ENCODE assay signal across 8 cellular contexts in genomic region chr1:62438163-62438562, GRCh38. TPM values are rescaled to one million over a fixed set of nuclear protein-coding genes. Genes with fewer than 3 reads are reported as not detected.
A peak's percentile ranks its signal among the peaks of the same experiment; 100 is the strongest.
DNase-seq lines count a peak whose midpoint lies in the region; ATAC-seq and TF ChIP-seq lines count a peak whose summit lies in the region.

No MANE protein-coding gene starts in this region.

- peaks cover 37% of the 10 kb centered on the region for H3K4me1 Mint-ChIP-seq in activated CD8-positive, alpha-beta memory T cell treated with anti-CD3 and anti-CD28 coated beads, Interleukin-2, amount 10 ng/mL, durations not matched to agents 7 days and 5 days

- H3K27me3 ChIP-seq in NT2/D1 (ENCODE audit: insufficient read depth, insufficient read length) (no peaks in the 10 kb centered on the region), endocrine pancreas (ENCODE audit: control insufficient read depth, insufficient read depth, low read length) (no peaks in the 10 kb centered on the region), neutrophil (no peaks in the 10 kb centered on the region)

- no peaks in the 10 kb centered on the region for H3K27me3 Mint-ChIP-seq in activated CD8-positive, alpha-beta memory T cell treated with anti-CD3 and anti-CD28 coated beads, Interleukin-2, amount 10 ng/mL, durations not matched to agents 7 days and 5 days

- TF ChIP-seq CTCF in neutrophil (IDR thresholded peaks at IDR 0.05): no peak

- CTCF ChIA-PET in activated CD8-positive, alpha-beta memory T cell treated with anti-CD3 and anti-CD28 coated beads, Interleukin-2, amount 10 ng/mL, durations not matched to agents 7 days and 5 days (lab: Charles Lee): interaction anchor here (1.7 kb wide), 1 partner anchor 308 kb away, joined by 4 read pairs; no protein-coding TSS in a partner anchor

- no peaks in the 10 kb centered on the region for H3K4me1 ChIP-seq in NT2/D1 (ENCODE audit: insufficient read depth, insufficient read length)
- peaks cover 21% of the 10 kb centered on the region for H3K4me1 ChIP-seq in endocrine pancreas (ENCODE audit: control insufficient read depth, insufficient read depth, low read length)
- H3K4me1 ChIP-seq in neutrophil (ENCODE audit: control insufficient read depth in 1 of 2, insufficient read depth in 1 of 2, low read depth in 1 of 2, low read length in 1 of 2): peaks cover 23 to 25% of the 10 kb centered on the region in 2 experiments

- peaks cover 35% of the 10 kb centered on the region for H3K36me3 Mint-ChIP-seq in activated CD8-positive, alpha-beta memory T cell treated with anti-CD3 and anti-CD28 coated beads, Interleukin-2, amount 10 ng/mL, durations not matched to agents 7 days and 5 days

- no peak for DNase-seq in activated CD8-positive, alpha-beta memory T cell treated with anti-CD3 and anti-CD28 coated beads, Interleukin-2, amount 10 ng/mL, durations not matched to agents 7 days and 5 days
- no peak for DNase-seq in activated CD8-positive, alpha-beta memory T cell treated with anti-CD3 and anti-CD28 coated beads for 24 hours
- DNase-seq in NT2/D1 (ENCODE audit: low read depth, low spot score) (no peak), left lobe of liver (ENCODE audit: low spot score) (no peak)

- H3K9ac ChIP-seq in NT2/D1 (ENCODE audit: insufficient read length, low read depth) (peak overlapping the region; percentile 96), endocrine pancreas (ENCODE audit: control insufficient read depth, insufficient read depth, low read length) (peak overlapping the region; percentile 96)

- peaks cover 29% of the 10 kb centered on the region for H3K36me3 ChIP-seq in NT2/D1 (ENCODE audit: insufficient read depth, insufficient read length, low read length)
- no peaks in the 10 kb centered on the region for H3K36me3 ChIP-seq in endocrine pancreas (ENCODE audit: control insufficient read depth, insufficient read depth, low read length)
- H3K36me3 ChIP-seq in neutrophil: peaks cover 20% of the 10 kb centered on the region

- no peaks in the 10 kb centered on the region for H3K9me3 Mint-ChIP-seq in activated CD8-positive, alpha-beta memory T cell treated with anti-CD3 and anti-CD28 coated beads, Interleukin-2, amount 10 ng/mL, durations not matched to agents 7 days and 5 days (ENCODE audit: low read depth)

- H3K4me3 Mint-ChIP-seq in activated CD8-positive, alpha-beta memory T cell treated with anti-CD3 and anti-CD28 coated beads, Interleukin-2, amount 10 ng/mL, durations not matched to agents 7 days and 5 days: peak overlapping the region; percentile 92

- H3K4me3 ChIP-seq in NT2/D1 (ENCODE audit: insufficient read length, low read depth) (peak overlapping the region; percentile 93), endocrine pancreas (ENCODE audit: control insufficient read depth, insufficient read depth, low read length) (peak overlapping the region; percentile 95), neutrophil (ENCODE audit: low read depth in 1 of 2, low read length in 1 of 2) (peak overlapping the region; percentile 94 to 99)

- peak overlapping the region; percentile 98 for H3K27ac Mint-ChIP-seq in activated CD8-positive, alpha-beta memory T cell treated with anti-CD3 and anti-CD28 coated beads, Interleukin-2, amount 10 ng/mL, durations not matched to agents 7 days and 5 days

- no peak for ATAC-seq in activated CD8-positive, alpha-beta memory T cell treated with anti-CD3 and anti-CD28 coated beads, Interleukin-2, amount 10 ng/mL, durations not matched to agents 7 days and 5 days
- no peak for ATAC-seq in GM19328 (IDR thresholded peaks at IDR 0.05; ENCODE audit: unreplicated experiment)
- no peak for ATAC-seq in HG02884 (IDR thresholded peaks at IDR 0.05; ENCODE audit: unreplicated experiment)
- no peak for ATAC-seq in left lobe of liver

- H3K9me3 ChIP-seq in NT2/D1 (ENCODE audit: insufficient read depth, low read length) (no peaks in the 10 kb centered on the region), endocrine pancreas (ENCODE audit: control insufficient read depth, low read length) (no peaks in the 10 kb centered on the region), neutrophil (no peaks in the 10 kb centered on the region)

- peak overlapping the region; percentile 94 for H3K27ac ChIP-seq in neutrophil

RNA-seq across cellular contexts. Expression of gene USP1, which starts 1.3 kb away (rescaled TPM):
- total RNA-seq in activated CD8-positive, alpha-beta memory T cell treated with anti-CD3 and anti-CD28 coated beads, Interleukin-2, amount 10 ng/mL, durations not matched to agents 7 days and 5 days: 10 to 100 TPM; 76.2 to 84.7 TPM
- 5.0 TPM for total RNA-seq in left lobe of liver

Comparison
In these comparisons a context has a peak if more than half of its experiments do, and no peak if none do; other contexts are left out.
1. RNA of gene USP1, which starts 1.3 kb away (total RNA-seq): 76.2 to 84.7 TPM in activated CD8-positive, alpha-beta memory T cell treated with anti-CD3 and anti-CD28 coated beads, Interleukin-2, amount 10 ng/mL, durations not matched to agents 7 days and 5 days; 5.0 TPM in left lobe of liver (single experiment); every median in the first group is over 10 times any median in the second.
2. Peak in every context shown above with its lines, with median percentiles within 50 percentile points of each other: H3K4me3 ChIP-seq.